27 cellular contexts compared by ENCODE assay signal in the genomic region with DNA sequence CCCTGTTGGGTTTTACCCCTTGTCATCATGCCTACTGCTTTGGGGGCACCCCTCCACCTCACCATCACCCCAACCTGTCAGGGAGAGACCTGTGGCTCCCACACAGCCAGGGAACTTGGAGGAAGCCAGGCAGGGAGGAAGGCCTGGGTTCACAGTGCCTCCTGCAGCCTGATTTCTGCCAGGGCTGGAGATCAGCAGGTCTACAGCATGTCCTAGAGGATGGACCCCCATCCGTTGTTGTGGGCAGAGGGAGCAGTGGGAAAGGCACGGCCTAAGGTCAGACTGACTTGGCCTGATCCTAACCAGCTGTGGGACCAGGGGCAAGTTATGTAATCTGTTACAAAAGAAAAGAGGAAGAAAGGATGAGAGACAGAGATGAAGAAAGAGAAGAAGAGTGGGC. TPM values are rescaled to one million over a fixed set of nuclear protein-coding genes. Genes with fewer than 3 reads are reported as not detected.
DNase-seq lines count a peak whose midpoint lies in the region; TF ChIP-seq lines count a peak whose summit lies in the region.
"Had no signal": no experiment of that assay in that cellular context is flagged by ENCODE, and none has a peak within 500 bp of the region (broad histone marks: within the 10 kb centered on the region; RNA-seq: fewer than 3 reads in every experiment).

No MANE protein-coding gene starts in this region.

- no peaks in the 10 kb centered on the region for H3K9me3 ChIP-seq in BLaER1 treated with 17β-estradiol and CSF1 and Interleukin-3, amounts not matched to agents 10 nM and 100 nM (replicated peaks in 1 of 11)
- H3K9me3 ChIP-seq in ovary, result no peaks in the 10 kb centered on the region
- H3K9me3 ChIP-seq: ascending aorta, esophagus squamous epithelium, Peyer's patch, SK-N-SH had no signal

- H3K36me3 ChIP-seq in BLaER1 treated with 17β-estradiol and CSF1 and Interleukin-3, amounts not matched to agents 10 nM and 100 nM, result peaks cover 0 to 31% (median 9%) of the 10 kb centered on the region in 11 experiments; a peak in 10 of 22 replicates
- no peaks in the 10 kb centered on the region for H3K36me3 ChIP-seq in ovary
- H3K36me3 ChIP-seq: esophagus squamous epithelium had no signal

- H3K27ac ChIP-seq in BLaER1 treated with 17β-estradiol and CSF1 and Interleukin-3, amounts not matched to agents 10 nM and 100 nM, result peak overlapping the region in 2 of 11 experiments; percentile 18 to 23; a peak in 11 of 22 replicates
- H3K27ac ChIP-seq in ovary, result no peak overlapping the region
- H3K27ac ChIP-seq: ascending aorta, esophagus squamous epithelium, Peyer's patch had no signal

- peaks cover 34% of the 10 kb centered on the region for H3K4me1 Mint-ChIP-seq in endothelial cell (ENCODE audit: unreplicated experiment)

- peaks cover 0 to 24% (median 23%) of the 10 kb centered on the region in 10 experiments; a peak in 17 of 20 replicates for H3K4me1 ChIP-seq in BLaER1 treated with 17β-estradiol and CSF1 and Interleukin-3, amounts not matched to agents 10 nM and 100 nM
- H3K4me1 ChIP-seq in ovary (ENCODE audit: insufficient read depth), result peaks cover 15% of the 10 kb centered on the region

- intact Hi-C loops in ovary (cut with DNase I), result no loop called here

- no peak for TF ChIP-seq EP300 in ovary (IDR thresholded peaks at IDR 0.05)

- no peaks in the 10 kb centered on the region for H3K27me3 ChIP-seq in BLaER1 treated with 17β-estradiol and CSF1 and Interleukin-3, amounts not matched to agents 10 nM and 100 nM
- no peaks in the 10 kb centered on the region for H3K27me3 ChIP-seq in ovary
- H3K27me3 ChIP-seq: ascending aorta, esophagus squamous epithelium, Peyer's patch had no signal

- peaks cover 13% of the 10 kb centered on the region for H3K27me3 Mint-ChIP-seq in endothelial cell (ENCODE audit: unreplicated experiment)
- H3K27me3 Mint-ChIP-seq: CD4-positive, alpha-beta memory T cell had no signal

- H4K20me1 ChIP-seq in BLaER1 treated with 17β-estradiol and CSF1 and Interleukin-3, amounts not matched to agents 10 nM and 100 nM, result 0 out of 22 replicates have a peak, but pooled peaks cover 0 to 6% (median 0%) of the 10 kb centered on the region in 11 experiments

- DNase-seq in NOMO-1 (lab: John Stamatoyannopoulos, UW; ENCODE audit: unreplicated experiment in 2 of 2), result peak; percentile 25 to 48
- DNase-seq in endothelial cell (ENCODE audit: low spot score), result no peak
- peak in 3 of 5 donors; percentile 15 to 34 (median 21) for DNase-seq in ovary
- no peak for DNase-seq in medulla oblongata (ENCODE audit: extremely low spot score)
- DNase-seq in G401 (ENCODE audit: low spot score), result no peak
- no peak for DNase-seq in ureter (ENCODE audit: low spot score)
- DNase-seq in NCI-H1694 treated with DMSO at 0.1 percent for 48 hours (lab: John Stamatoyannopoulos, UW), result no peak
- DNase-seq: activated CD8-positive, alpha-beta T cell treated with anti-CD3 and anti-CD28 coated beads, Interleukin-2, amount 10 ng/mL, durations not matched to agents 7 days and 5 days; activated naive CD4-positive, alpha-beta T cell treated with anti-CD3 and anti-CD28 coated beads for 36 hours; activated T-cell treated with anti-CD3 and anti-CD28 coated beads, Interleukin-2, amount 50 U/mL, for 1 hour; CD4-positive, alpha-beta memory T cell; cerebellar nuclear complex; DMS53; effector CD8-positive, alpha-beta T cell; esophagus squamous epithelium; NCI-H2081; NCI-H446; retina; SK-N-SH; stimulated activated CD8-positive, alpha-beta memory T cell treated with anti-CD3 and anti-CD28 coated beads, Interleukin-4, amount 100 ng/mL, for 48 hours; substantia nigra; T1000 had no signal

- no peak overlapping the region for H3K27ac Mint-ChIP-seq in endothelial cell (ENCODE audit: unreplicated experiment)
- H3K27ac Mint-ChIP-seq: activated CD8-positive, alpha-beta T cell treated with anti-CD3 and anti-CD28 coated beads, Interleukin-2, amount 10 ng/mL, durations not matched to agents 7 days and 5 days; activated naive CD4-positive, alpha-beta T cell treated with anti-CD3 and anti-CD28 coated beads for 36 hours; CD4-positive, alpha-beta memory T cell had no signal

- peaks cover 33% of the 10 kb centered on the region for H3K36me3 Mint-ChIP-seq in endothelial cell (ENCODE audit: low read depth, unreplicated experiment)
- H3K36me3 Mint-ChIP-seq: CD4-positive, alpha-beta memory T cell had no signal

- in situ Hi-C loops in G401 (cut with HindIII; ENCODE audit: low sequenced_read_pairs), result no loop called here

- H3K9me3 Mint-ChIP-seq in endothelial cell (ENCODE audit: unreplicated experiment), result no peaks in the 10 kb centered on the region
- H3K9me3 Mint-ChIP-seq: activated naive CD4-positive, alpha-beta T cell treated with anti-CD3 and anti-CD28 coated beads for 36 hours; CD4-positive, alpha-beta memory T cell had no signal

- no peak overlapping the region for H3K4me3 ChIP-seq in BLaER1 treated with 17β-estradiol and CSF1 and Interleukin-3, amounts not matched to agents 10 nM and 100 nM
- H3K4me3 ChIP-seq in ovary, result no peak overlapping the region
- H3K4me3 ChIP-seq: ascending aorta, esophagus squamous epithelium, GM12878, K562, Peyer's patch had no signal

- TF ChIP-seq POLR2A in ovary (IDR thresholded peaks at IDR 0.05), result no peak

- no peak overlapping the region; a peak in 1 of 22 replicates for H3K4me2 ChIP-seq in BLaER1 treated with 17β-estradiol and CSF1 and Interleukin-3, amounts not matched to agents 10 nM and 100 nM
- H3K4me2 ChIP-seq: SK-N-SH had no signal

- H3K4me3 Mint-ChIP-seq in endothelial cell (ENCODE audit: unreplicated experiment), result peak overlapping the region; percentile 38
- H3K4me3 Mint-ChIP-seq: activated CD8-positive, alpha-beta T cell treated with anti-CD3 and anti-CD28 coated beads, Interleukin-2, amount 10 ng/mL, durations not matched to agents 7 days and 5 days; activated naive CD4-positive, alpha-beta T cell treated with anti-CD3 and anti-CD28 coated beads for 36 hours; CD4-positive, alpha-beta memory T cell had no signal

- WGBS in ovary, 3 donors, result 13 to 30% (median 24%) methylated on average over 2 of the region's 2 CpGs

- peak overlapping the region in 9 of 11 experiments; percentile 10 to 61 (median 44); a peak in 10 of 22 replicates for H3K9ac ChIP-seq in BLaER1 treated with 17β-estradiol and CSF1 and Interleukin-3, amounts not matched to agents 10 nM and 100 nM
- H3K9ac ChIP-seq: SK-N-SH had no signal

- TF ChIP-seq CTCF in endothelial cell (IDR thresholded peaks at IDR 0.05; ENCODE audit: unreplicated experiment) (no peak), ovary (IDR thresholded peaks at IDR 0.05) (no peak)

RNA-seq across cellular contexts. Expression of a gene that starts 28.2 kb away (rescaled TPM):
- total RNA-seq in endothelial cell (ENCODE audit: unreplicated experiment) (60.0 TPM), ovary (10 to 100 TPM; 21.6 to 92.1 (median 72.0) TPM), ureter (33.9 TPM)
- polyA plus RNA-seq in ovary, result 10 to 100 TPM; 33.5 to 35.9 TPM
- total RNA-seq in G401 (2014; rRNA removed; shearing (Covaris generic)), result 6.8 and 10.8 TPM in 2 replicates

Comparison
In these comparisons a context has a peak if more than half of its experiments do, and no peak if none do; other contexts are left out.
1. DNase-seq: peak in NOMO-1 (2 of 2) and ovary (3 of 5); none in endothelial cell (single experiment), medulla oblongata (single experiment), G401 (single experiment), ureter (single experiment) and NCI-H1694 treated with DMSO at 0.1 percent for 48 hours (single experiment).